ENCODE assay signal across 1 cellular context in genomic region chr4:70839537-70840093, GRCh38.
TF ChIP-seq lines count a peak whose summit lies in the region.

A gene with protein sequence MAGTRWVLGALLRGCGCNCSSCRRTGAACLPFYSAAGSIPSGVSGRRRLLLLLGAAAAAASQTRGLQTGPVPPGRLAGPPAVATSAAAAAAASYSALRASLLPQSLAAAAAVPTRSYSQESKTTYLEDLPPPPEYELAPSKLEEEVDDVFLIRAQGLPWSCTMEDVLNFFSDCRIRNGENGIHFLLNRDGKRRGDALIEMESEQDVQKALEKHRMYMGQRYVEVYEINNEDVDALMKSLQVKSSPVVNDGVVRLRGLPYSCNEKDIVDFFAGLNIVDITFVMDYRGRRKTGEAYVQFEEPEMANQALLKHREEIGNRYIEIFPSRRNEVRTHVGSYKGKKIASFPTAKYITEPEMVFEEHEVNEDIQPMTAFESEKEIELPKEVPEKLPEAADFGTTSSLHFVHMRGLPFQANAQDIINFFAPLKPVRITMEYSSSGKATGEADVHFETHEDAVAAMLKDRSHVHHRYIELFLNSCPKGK (minus strand): TSS chr4:70839890. CDS start chr4:70839827, 63 bp downstream.

TF ChIP-seq in HepG2, 621 proteins besides CTCF, POLR2A, EP300 and RAD21 (continued from another document and continues in another):
- no peak for TF ChIP-seq ZNF431 (CRISPR knock-in tag; IDR thresholded peaks at IDR 0.05; ENCODE audit: borderline replicate concordance, low read depth)
- TF ChIP-seq ZNF891 (CRISPR knock-in tag; IDR thresholded peaks at IDR 0.05): no peak
- TF ChIP-seq ZNF691 (CRISPR knock-in tag; IDR thresholded peaks at IDR 0.05; ENCODE audit: borderline replicate concordance, low read depth): no peak
- no peak for TF ChIP-seq ZNF709 (CRISPR knock-in tag; IDR thresholded peaks at IDR 0.05)
- no peak for TF ChIP-seq RXRA (CRISPR knock-in tag; IDR thresholded peaks at IDR 0.05)
- TF ChIP-seq TFDP2 (CRISPR knock-in tag; IDR thresholded peaks at IDR 0.05): no peak; the same call in 1 of the 2 replicates
- no peak for TF ChIP-seq ATAD3A (CRISPR knock-in tag; IDR thresholded peaks at IDR 0.05)
- no peak for TF ChIP-seq PPARG (CRISPR knock-in tag; conservative IDR thresholded peaks at IDR 0.05)
- TF ChIP-seq RBM39 (IDR thresholded peaks at IDR 0.05; ENCODE audit: low read depth, low read length, poor library complexity, severe bottlenecking): peak; percentile 37
- TF ChIP-seq STAT5B (CRISPR knock-in tag; IDR thresholded peaks at IDR 0.05): no peak
- TF ChIP-seq ARID2 (CRISPR knock-in tag; IDR thresholded peaks at IDR 0.05; ENCODE audit: borderline replicate concordance): no peak
- TF ChIP-seq BRCA1 (CRISPR knock-in tag; IDR thresholded peaks at IDR 0.05): peak; percentile 36; the same call in 1 of the 2 replicates
- no peak for TF ChIP-seq NRL (CRISPR knock-in tag; IDR thresholded peaks at IDR 0.05; ENCODE audit: borderline replicate concordance)
- TF ChIP-seq ZNF136 (CRISPR knock-in tag; IDR thresholded peaks at IDR 0.05; ENCODE audit: low read depth): no peak
- no peak for TF ChIP-seq ZNF256 (CRISPR knock-in tag; conservative IDR thresholded peaks at IDR 0.05)
- TF ChIP-seq SAP130 (CRISPR knock-in tag; IDR thresholded peaks at IDR 0.05; ENCODE audit: low read depth): peak; percentile 74; the same call in 1 of the 2 replicates
- no peak for TF ChIP-seq ZNF205 (CRISPR knock-in tag; IDR thresholded peaks at IDR 0.05)
- TF ChIP-seq E2F1 (CRISPR knock-in tag; IDR thresholded peaks at IDR 0.05): no peak
- TF ChIP-seq YEATS2 (CRISPR knock-in tag; IDR thresholded peaks at IDR 0.05; ENCODE audit: borderline replicate concordance): no peak; the same call in 1 of the 2 replicates
- no peak for TF ChIP-seq KLF9 (CRISPR knock-in tag; IDR thresholded peaks at IDR 0.05; ENCODE audit: low read depth)
- TF ChIP-seq, protein P1, sequence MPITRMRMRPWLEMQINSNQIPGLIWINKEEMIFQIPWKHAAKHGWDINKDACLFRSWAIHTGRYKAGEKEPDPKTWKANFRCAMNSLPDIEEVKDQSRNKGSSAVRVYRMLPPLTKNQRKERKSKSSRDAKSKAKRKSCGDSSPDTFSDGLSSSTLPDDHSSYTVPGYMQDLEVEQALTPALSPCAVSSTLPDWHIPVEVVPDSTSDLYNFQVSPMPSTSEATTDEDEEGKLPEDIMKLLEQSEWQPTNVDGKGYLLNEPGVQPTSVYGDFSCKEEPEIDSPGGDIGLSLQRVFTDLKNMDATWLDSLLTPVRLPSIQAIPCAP (CRISPR knock-in tag; IDR thresholded peaks at IDR 0.05; ENCODE audit: low read depth): no peak
- TF ChIP-seq SP4 (CRISPR knock-in tag; IDR thresholded peaks at IDR 0.05): peak; percentile 99
- no peak; the same call in 1 of the 2 replicates for TF ChIP-seq SAFB2 (CRISPR knock-in tag; IDR thresholded peaks at IDR 0.05; ENCODE audit: borderline replicate concordance, low read depth)
- TF ChIP-seq TEAD3 (CRISPR knock-in tag; optimal IDR thresholded peaks at IDR 0.05; ENCODE audit: borderline replicate concordance): peak; percentile 35
- no peak for TF ChIP-seq NKX3-1 (CRISPR knock-in tag; IDR thresholded peaks at IDR 0.05)
- TF ChIP-seq RBFOX2 (IDR thresholded peaks at IDR 0.05; ENCODE audit: low read depth, low read length): peak; percentile 91
- TF ChIP-seq ZNF12 (CRISPR knock-in tag; IDR thresholded peaks at IDR 0.05): no peak
- TF ChIP-seq NFE2L1 (CRISPR knock-in tag; IDR thresholded peaks at IDR 0.05; ENCODE audit: borderline replicate concordance): no peak
- TF ChIP-seq ASH2L (IDR thresholded peaks at IDR 0.05; ENCODE audit: insufficient read length, low read depth, low read length): no peak
- no peak for TF ChIP-seq ZNF720 (CRISPR knock-in tag; IDR thresholded peaks at IDR 0.05)
- TF ChIP-seq YY1 (IDR thresholded peaks at IDR 0.05; ENCODE audit: insufficient read depth, insufficient replicate concordance, low read depth, low read length): peak; percentile 73
- no peak for TF ChIP-seq NFYC (CRISPR knock-in tag; IDR thresholded peaks at IDR 0.05)
- TF ChIP-seq ZNF33B (CRISPR knock-in tag; IDR thresholded peaks at IDR 0.05): no peak
- peak; percentile 58; the same call in 1 of the 3 replicates for TF ChIP-seq MXI1 (IDR thresholded peaks at IDR 0.05; ENCODE audit: borderline replicate concordance, low read depth, low read length)
- no peak for TF ChIP-seq ZNF775 (CRISPR knock-in tag; IDR thresholded peaks at IDR 0.05; ENCODE audit: borderline replicate concordance)
- TF ChIP-seq ZMAT3 (CRISPR knock-in tag; conservative IDR thresholded peaks at IDR 0.05): no peak
- peak; percentile 59 for TF ChIP-seq HNRNPLL (IDR thresholded peaks at IDR 0.05; ENCODE audit: low read depth, low read length, poor library complexity, severe bottlenecking)
- no peak for TF ChIP-seq ZNF224 (CRISPR knock-in tag; IDR thresholded peaks at IDR 0.05)
- peak; percentile 91 for TF ChIP-seq GABPB1 (CRISPR knock-in tag; IDR thresholded peaks at IDR 0.05)
- no peak for TF ChIP-seq ETV6 (CRISPR knock-in tag; conservative IDR thresholded peaks at IDR 0.05)
- no peak for TF ChIP-seq FOXA3 (CRISPR knock-in tag; IDR thresholded peaks at IDR 0.05)
- no peak for TF ChIP-seq ZNF260 (CRISPR knock-in tag; IDR thresholded peaks at IDR 0.05; ENCODE audit: borderline replicate concordance, low read depth)
- TF ChIP-seq HNF4A (CRISPR knock-in tag; IDR thresholded peaks at IDR 0.05): no peak
- peak in 1 of 2 experiments; percentile 24; a peak in 1 of 4 replicates for TF ChIP-seq KLF16 (CRISPR knock-in tag; IDR thresholded peaks at IDR 0.05)
- no peak for TF ChIP-seq ZNF550 (CRISPR knock-in tag; IDR thresholded peaks at IDR 0.05; ENCODE audit: borderline replicate concordance)
- 0 out of 2 replicates have a peak, but pooled peaks have one; percentile 41 for TF ChIP-seq ZNF761 (CRISPR knock-in tag; conservative IDR thresholded peaks at IDR 0.05)
- no peak for TF ChIP-seq CC2D1A (CRISPR knock-in tag; IDR thresholded peaks at IDR 0.05)
- no peak for TF ChIP-seq ZNF839 (CRISPR knock-in tag; IDR thresholded peaks at IDR 0.05; ENCODE audit: borderline replicate concordance)
- TF ChIP-seq HMGXB4 (CRISPR knock-in tag; IDR thresholded peaks at IDR 0.05; ENCODE audit: borderline replicate concordance in 1 of 2, low read depth in 1 of 2): peak in 1 of 2 experiments; percentile 4; a peak in 1 of 4 replicates
- peak; percentile 44; the same call in 1 of the 2 replicates for TF ChIP-seq ZSCAN9 (CRISPR knock-in tag; IDR thresholded peaks at IDR 0.05; ENCODE audit: borderline replicate concordance)
- no peak for TF ChIP-seq ZNF737 (CRISPR knock-in tag; IDR thresholded peaks at IDR 0.05; ENCODE audit: borderline replicate concordance)
- TF ChIP-seq FOXO4 (CRISPR knock-in tag; conservative IDR thresholded peaks at IDR 0.05): no peak
- TF ChIP-seq, protein P2, sequence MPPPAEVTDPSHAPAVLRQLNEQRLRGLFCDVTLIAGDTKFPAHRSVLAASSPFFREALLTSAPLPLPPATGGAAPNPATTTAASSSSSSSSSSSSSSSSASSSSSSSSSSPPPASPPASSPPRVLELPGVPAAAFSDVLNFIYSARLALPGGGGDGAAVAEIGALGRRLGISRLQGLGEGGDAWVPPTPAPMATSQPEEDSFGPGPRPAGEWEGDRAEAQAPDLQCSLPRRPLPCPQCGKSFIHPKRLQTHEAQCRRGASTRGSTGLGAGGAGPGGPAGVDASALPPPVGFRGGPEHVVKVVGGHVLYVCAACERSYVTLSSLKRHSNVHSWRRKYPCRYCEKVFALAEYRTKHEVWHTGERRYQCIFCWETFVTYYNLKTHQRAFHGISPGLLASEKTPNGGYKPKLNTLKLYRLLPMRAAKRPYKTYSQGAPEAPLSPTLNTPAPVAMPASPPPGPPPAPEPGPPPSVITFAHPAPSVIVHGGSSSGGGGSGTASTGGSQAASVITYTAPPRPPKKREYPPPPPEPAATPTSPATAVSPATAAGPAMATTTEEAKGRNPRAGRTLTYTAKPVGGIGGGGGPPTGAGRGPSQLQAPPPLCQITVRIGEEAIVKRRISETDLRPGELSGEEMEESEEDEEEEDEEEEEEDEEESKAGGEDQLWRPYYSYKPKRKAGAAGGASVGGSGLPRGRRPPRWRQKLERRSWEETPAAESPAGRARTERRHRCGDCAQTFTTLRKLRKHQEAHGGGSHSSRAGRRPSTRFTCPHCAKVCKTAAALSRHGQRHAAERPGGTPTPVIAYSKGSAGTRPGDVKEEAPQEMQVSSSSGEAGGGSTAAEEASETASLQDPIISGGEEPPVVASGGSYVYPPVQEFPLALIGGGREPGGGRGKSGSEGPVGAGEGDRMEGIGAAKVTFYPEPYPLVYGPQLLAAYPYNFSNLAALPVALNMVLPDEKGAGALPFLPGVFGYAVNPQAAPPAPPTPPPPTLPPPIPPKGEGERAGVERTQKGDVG (CRISPR knock-in tag; IDR thresholded peaks at IDR 0.05; ENCODE audit: borderline replicate concordance): no peak
- TF ChIP-seq, protein P3, sequence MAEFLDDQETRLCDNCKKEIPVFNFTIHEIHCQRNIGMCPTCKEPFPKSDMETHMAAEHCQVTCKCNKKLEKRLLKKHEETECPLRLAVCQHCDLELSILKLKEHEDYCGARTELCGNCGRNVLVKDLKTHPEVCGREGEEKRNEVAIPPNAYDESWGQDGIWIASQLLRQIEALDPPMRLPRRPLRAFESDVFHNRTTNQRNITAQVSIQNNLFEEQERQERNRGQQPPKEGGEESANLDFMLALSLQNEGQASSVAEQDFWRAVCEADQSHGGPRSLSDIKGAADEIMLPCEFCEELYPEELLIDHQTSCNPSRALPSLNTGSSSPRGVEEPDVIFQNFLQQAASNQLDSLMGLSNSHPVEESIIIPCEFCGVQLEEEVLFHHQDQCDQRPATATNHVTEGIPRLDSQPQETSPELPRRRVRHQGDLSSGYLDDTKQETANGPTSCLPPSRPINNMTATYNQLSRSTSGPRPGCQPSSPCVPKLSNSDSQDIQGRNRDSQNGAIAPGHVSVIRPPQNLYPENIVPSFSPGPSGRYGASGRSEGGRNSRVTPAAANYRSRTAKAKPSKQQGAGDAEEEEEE (CRISPR knock-in tag; IDR thresholded peaks at IDR 0.05; ENCODE audit: borderline replicate concordance): no peak
- no peak for TF ChIP-seq ZNF432 (CRISPR knock-in tag; IDR thresholded peaks at IDR 0.05; ENCODE audit: borderline replicate concordance)
- TF ChIP-seq ZNF329 (CRISPR knock-in tag; IDR thresholded peaks at IDR 0.05; ENCODE audit: low read depth): no peak
- TF ChIP-seq, protein P4, sequence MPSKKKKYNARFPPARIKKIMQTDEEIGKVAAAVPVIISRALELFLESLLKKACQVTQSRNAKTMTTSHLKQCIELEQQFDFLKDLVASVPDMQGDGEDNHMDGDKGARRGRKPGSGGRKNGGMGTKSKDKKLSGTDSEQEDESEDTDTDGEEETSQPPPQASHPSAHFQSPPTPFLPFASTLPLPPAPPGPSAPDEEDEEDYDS (CRISPR knock-in tag; IDR thresholded peaks at IDR 0.05): peak; percentile 81
- no peak for TF ChIP-seq JARID2 (CRISPR knock-in tag; IDR thresholded peaks at IDR 0.05; ENCODE audit: insufficient replicate concordance)
